ENCODE assay signal across 1 cellular context in the genomic region with DNA sequence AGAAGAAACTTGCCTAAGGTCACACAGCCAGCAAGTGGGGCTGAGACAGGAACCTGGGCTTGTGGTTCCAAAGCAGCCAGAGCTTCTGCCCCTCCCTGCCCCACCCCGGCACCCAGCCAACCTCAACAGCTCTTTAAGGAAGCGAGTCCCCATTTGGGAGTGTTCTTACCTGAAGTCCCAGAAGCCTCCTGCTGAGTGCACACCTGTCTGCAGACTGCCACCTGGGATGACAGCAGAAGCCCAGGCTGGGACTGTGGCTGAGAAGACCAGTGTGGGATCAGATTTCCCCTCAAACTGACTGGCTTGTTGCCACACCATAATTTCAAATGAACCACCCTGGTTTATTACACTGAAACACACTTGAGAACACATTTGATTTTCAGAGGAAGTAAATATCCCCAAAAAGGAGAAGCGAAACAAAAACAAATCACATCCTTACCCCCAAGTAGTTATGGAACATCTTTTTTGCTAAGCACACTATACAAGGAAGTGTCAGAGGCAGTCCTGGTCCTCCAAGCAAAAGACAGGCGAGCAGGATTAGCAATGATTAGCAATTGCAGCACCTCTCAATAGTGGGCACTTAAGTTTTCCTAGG.
TF ChIP-seq lines count a peak whose summit lies in the region.

No MANE protein-coding gene starts in this region.

TF ChIP-seq in GM12878, 131 proteins besides CTCF, POLR2A, EP300 and RAD21 (continued from another document):
- TF ChIP-seq TAF1 (IDR thresholded peaks at IDR 0.05; ENCODE audit: borderline replicate concordance, low read depth, low read length) (no peak), CBFB (IDR thresholded peaks at IDR 0.05; ENCODE audit: low read depth) (no peak), NR2F1 (conservative IDR thresholded peaks at IDR 0.05) (no peak), ZNF622 (IDR thresholded peaks at IDR 0.05) (no peak), TARDBP (IDR thresholded peaks at IDR 0.05; ENCODE audit: borderline replicate concordance) (no peak), SPI1 (IDR thresholded peaks at IDR 0.05; ENCODE audit: borderline replicate concordance, insufficient read depth, low read depth, low read length) (peak; percentile 85), DPF2 (IDR thresholded peaks at IDR 0.05) (peak; percentile 58; the same call in 1 of the 2 replicates), ZBED1 (IDR thresholded peaks at IDR 0.05; ENCODE audit: borderline replicate concordance) (no peak)
- TF ChIP-seq, protein P1, sequence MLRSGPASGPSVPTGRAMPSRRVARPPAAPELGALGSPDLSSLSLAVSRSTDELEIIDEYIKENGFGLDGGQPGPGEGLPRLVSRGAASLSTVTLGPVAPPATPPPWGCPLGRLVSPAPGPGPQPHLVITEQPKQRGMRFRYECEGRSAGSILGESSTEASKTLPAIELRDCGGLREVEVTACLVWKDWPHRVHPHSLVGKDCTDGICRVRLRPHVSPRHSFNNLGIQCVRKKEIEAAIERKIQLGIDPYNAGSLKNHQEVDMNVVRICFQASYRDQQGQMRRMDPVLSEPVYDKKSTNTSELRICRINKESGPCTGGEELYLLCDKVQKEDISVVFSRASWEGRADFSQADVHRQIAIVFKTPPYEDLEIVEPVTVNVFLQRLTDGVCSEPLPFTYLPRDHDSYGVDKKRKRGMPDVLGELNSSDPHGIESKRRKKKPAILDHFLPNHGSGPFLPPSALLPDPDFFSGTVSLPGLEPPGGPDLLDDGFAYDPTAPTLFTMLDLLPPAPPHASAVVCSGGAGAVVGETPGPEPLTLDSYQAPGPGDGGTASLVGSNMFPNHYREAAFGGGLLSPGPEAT (IDR thresholded peaks at IDR 0.05; ENCODE audit: low read depth) = peak; percentile 70; the same call in 1 of the 2 replicates
- TF ChIP-seq, protein P2, sequence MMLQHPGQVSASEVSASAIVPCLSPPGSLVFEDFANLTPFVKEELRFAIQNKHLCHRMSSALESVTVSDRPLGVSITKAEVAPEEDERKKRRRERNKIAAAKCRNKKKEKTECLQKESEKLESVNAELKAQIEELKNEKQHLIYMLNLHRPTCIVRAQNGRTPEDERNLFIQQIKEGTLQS (IDR thresholded peaks at IDR 0.05; ENCODE audit: borderline replicate concordance, extremely low read depth, low read depth, low read length) = no peak
TF ChIP-seq in GM12878: peak in this region for 14.
